In the genomic region with DNA sequence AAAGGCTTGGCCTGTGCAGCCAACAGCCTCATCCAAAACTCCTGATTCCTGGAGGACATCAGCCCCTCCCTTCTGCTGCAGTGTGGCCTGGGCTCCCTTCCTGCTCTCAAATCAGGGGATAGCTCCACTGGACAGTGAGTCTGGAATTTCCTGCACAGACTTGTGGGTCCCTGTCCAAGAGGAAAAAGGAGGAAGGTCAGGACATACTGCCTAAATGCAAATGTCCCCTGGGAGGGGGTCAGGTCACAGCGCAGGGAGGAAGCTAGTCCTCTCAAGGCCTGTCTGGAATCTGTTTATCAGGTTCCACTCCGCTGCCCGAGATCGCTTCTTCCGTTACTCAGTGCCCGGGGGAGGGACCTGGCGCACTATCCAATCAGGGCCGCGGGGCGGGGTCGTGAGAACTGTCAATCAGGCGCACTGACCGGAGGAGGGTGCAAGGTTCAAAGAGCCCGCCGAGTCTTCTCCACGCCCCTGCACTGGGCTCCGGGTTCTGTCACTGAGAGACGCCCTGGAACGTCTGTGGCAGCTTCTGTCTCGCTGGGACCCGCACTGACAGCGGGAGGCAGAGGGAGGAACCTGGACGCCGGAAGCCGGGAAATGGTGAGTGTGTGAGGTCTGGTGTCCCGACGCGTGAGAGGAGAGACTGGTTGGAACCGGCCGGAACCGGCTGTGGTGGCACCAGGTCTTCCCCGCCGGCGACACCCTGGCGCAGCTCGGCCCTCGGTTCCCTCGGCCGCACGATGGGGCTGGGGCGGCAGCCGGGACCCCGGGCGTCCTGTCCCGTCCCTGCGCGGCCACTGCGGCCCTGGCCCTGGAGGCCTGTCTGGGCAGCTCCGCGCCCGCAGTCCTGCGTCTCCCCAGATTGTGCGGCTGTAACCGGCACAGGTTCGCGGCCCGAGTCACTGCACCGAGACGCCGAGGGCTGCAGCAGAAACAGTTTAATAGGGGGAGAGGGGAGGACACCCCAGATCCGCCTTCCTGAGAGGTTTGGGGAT, we compare ENCODE assay signal across 1 cellular context.
TF ChIP-seq lines count a peak whose summit lies in the region.

A gene (plus strand): TSS at position 404 of the 995 bp plus-strand sequence. CDS start 194 bp downstream, at position 598.

TF ChIP-seq in HepG2, 621 proteins besides CTCF, POLR2A, EP300 and RAD21 (continued from another document and continues in another):
- TF ChIP-seq, protein P1, sequence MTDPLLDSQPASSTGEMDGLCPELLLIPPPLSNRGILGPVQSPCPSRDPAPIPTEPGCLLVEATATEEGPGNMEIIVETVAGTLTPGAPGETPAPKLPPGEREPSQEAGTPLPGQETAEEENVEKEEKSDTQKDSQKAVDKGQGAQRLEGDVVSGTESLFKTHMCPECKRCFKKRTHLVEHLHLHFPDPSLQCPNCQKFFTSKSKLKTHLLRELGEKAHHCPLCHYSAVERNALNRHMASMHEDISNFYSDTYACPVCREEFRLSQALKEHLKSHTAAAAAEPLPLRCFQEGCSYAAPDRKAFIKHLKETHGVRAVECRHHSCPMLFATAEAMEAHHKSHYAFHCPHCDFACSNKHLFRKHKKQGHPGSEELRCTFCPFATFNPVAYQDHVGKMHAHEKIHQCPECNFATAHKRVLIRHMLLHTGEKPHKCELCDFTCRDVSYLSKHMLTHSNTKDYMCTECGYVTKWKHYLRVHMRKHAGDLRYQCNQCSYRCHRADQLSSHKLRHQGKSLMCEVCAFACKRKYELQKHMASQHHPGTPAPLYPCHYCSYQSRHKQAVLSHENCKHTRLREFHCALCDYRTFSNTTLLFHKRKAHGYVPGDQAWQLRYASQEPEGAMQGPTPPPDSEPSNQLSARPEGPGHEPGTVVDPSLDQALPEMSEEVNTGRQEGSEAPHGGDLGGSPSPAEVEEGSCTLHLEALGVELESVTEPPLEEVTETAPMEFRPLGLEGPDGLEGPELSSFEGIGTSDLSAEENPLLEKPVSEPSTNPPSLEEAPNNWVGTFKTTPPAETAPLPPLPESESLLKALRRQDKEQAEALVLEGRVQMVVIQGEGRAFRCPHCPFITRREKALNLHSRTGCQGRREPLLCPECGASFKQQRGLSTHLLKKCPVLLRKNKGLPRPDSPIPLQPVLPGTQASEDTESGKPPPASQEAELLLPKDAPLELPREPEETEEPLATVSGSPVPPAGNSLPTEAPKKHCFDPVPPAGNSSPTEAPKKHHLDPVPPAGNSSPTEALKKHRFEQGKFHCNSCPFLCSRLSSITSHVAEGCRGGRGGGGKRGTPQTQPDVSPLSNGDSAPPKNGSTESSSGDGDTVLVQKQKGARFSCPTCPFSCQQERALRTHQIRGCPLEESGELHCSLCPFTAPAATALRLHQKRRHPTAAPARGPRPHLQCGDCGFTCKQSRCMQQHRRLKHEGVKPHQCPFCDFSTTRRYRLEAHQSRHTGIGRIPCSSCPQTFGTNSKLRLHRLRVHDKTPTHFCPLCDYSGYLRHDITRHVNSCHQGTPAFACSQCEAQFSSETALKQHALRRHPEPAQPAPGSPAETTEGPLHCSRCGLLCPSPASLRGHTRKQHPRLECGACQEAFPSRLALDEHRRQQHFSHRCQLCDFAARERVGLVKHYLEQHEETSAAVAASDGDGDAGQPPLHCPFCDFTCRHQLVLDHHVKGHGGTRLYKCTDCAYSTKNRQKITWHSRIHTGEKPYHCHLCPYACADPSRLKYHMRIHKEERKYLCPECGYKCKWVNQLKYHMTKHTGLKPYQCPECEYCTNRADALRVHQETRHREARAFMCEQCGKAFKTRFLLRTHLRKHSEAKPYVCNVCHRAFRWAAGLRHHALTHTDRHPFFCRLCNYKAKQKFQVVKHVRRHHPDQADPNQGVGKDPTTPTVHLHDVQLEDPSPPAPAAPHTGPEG (CRISPR knock-in tag; IDR thresholded peaks at IDR 0.05), result no peak
- TF ChIP-seq RXRA (CRISPR knock-in tag; IDR thresholded peaks at IDR 0.05) (peak; percentile 42; the same call in 1 of the 2 replicates), ZFP82 (CRISPR knock-in tag; IDR thresholded peaks at IDR 0.05; ENCODE audit: borderline replicate concordance) (no peak; the same call in 1 of the 2 replicates), ZNF782 (CRISPR knock-in tag; IDR thresholded peaks at IDR 0.05; ENCODE audit: borderline replicate concordance) (peak; percentile 57; the same call in 1 of the 2 replicates), ZNF879 (CRISPR knock-in tag; IDR thresholded peaks at IDR 0.05) (no peak), FOXC1 (CRISPR knock-in tag; IDR thresholded peaks at IDR 0.05; ENCODE audit: borderline replicate concordance) (no peak), SNAI1 (CRISPR knock-in tag; IDR thresholded peaks at IDR 0.05; ENCODE audit: borderline replicate concordance) (0 out of 2 replicates have a peak, but pooled peaks have one; percentile 32), TGIF2 (CRISPR knock-in tag; IDR thresholded peaks at IDR 0.05) (peak; percentile 89; the same call in 1 of the 2 replicates), ZNF570 (CRISPR knock-in tag; IDR thresholded peaks at IDR 0.05; ENCODE audit: borderline replicate concordance) (no peak), ZSCAN9 (CRISPR knock-in tag; IDR thresholded peaks at IDR 0.05; ENCODE audit: borderline replicate concordance) (0 out of 2 replicates have a peak, but pooled peaks have one; percentile 30), XBP1 (CRISPR knock-in tag; IDR thresholded peaks at IDR 0.05) (no peak), HOXA9 (CRISPR knock-in tag; IDR thresholded peaks at IDR 0.05; ENCODE audit: borderline replicate concordance) (no peak), ZNF446 (CRISPR knock-in tag; IDR thresholded peaks at IDR 0.05) (no peak), SAFB2 (CRISPR knock-in tag; IDR thresholded peaks at IDR 0.05; ENCODE audit: borderline replicate concordance, low read depth) (0 out of 2 replicates have a peak, but pooled peaks have one; percentile 92), ZNF225 (CRISPR knock-in tag; IDR thresholded peaks at IDR 0.05) (no peak), ZSCAN20 (CRISPR knock-in tag; IDR thresholded peaks at IDR 0.05; ENCODE audit: borderline replicate concordance) (no peak), SMAD1 (CRISPR knock-in tag; IDR thresholded peaks at IDR 0.05; ENCODE audit: borderline replicate concordance, low read depth) (no peak), ZNF17 (CRISPR knock-in tag; IDR thresholded peaks at IDR 0.05) (no peak), ZNF282 (IDR thresholded peaks at IDR 0.05; ENCODE audit: partially characterized antibody) (no peak), HNRNPH1 (optimal IDR thresholded peaks at IDR 0.05; ENCODE audit: low read depth, low read length) (no peak), ZNF672 (CRISPR knock-in tag; IDR thresholded peaks at IDR 0.05) (no peak), IRX3 (CRISPR knock-in tag; IDR thresholded peaks at IDR 0.05; ENCODE audit: borderline replicate concordance, low read depth) (0 out of 2 replicates have a peak, but pooled peaks have one; percentile 44), HOXA5 (CRISPR knock-in tag; IDR thresholded peaks at IDR 0.05) (0 out of 2 replicates have a peak, but pooled peaks have one; percentile 60), ZBTB8A (CRISPR knock-in tag; IDR thresholded peaks at IDR 0.05; ENCODE audit: borderline replicate concordance, low read depth) (no peak), ZNF451 (CRISPR knock-in tag; IDR thresholded peaks at IDR 0.05) (no peak; the same call in 1 of the 2 replicates), ZFP62 (CRISPR knock-in tag; IDR thresholded peaks at IDR 0.05) (no peak), TEAD3 (CRISPR knock-in tag; optimal IDR thresholded peaks at IDR 0.05; ENCODE audit: borderline replicate concordance) (peak; percentile 70), ZNF10 (CRISPR knock-in tag; IDR thresholded peaks at IDR 0.05; ENCODE audit: borderline replicate concordance, low read depth) (no peak), MYC (CRISPR knock-in tag; IDR thresholded peaks at IDR 0.05; ENCODE audit: borderline replicate concordance) (peak; percentile 17; the same call in 1 of the 2 replicates), AGO1 (IDR thresholded peaks at IDR 0.05; ENCODE audit: low read depth, low read length, poor library complexity, severe bottlenecking) (no peak), ARNT (IDR thresholded peaks at IDR 0.05) (no peak), MIER2 (CRISPR knock-in tag; IDR thresholded peaks at IDR 0.05) (no peak), ZNF746 (CRISPR knock-in tag; IDR thresholded peaks at IDR 0.05) (no peak), AGO2 (optimal IDR thresholded peaks at IDR 0.05; ENCODE audit: low read depth, low read length) (peak; percentile 61), ZNF674 (CRISPR knock-in tag; IDR thresholded peaks at IDR 0.05; ENCODE audit: low read depth) (no peak), ZNF616 (CRISPR knock-in tag; IDR thresholded peaks at IDR 0.05; ENCODE audit: low read depth) (0 out of 2 replicates have a peak, but pooled peaks have one; percentile 21), XRCC5 (optimal IDR thresholded peaks at IDR 0.05; ENCODE audit: low read length) (peak; percentile 32), ZNF207 (IDR thresholded peaks at IDR 0.05; ENCODE audit: borderline replicate concordance) (no peak), NCOA5 (CRISPR knock-in tag; IDR thresholded peaks at IDR 0.05) (no peak), SP2 (CRISPR knock-in tag; IDR thresholded peaks at IDR 0.05) (peak; percentile 82), GTF3A (CRISPR knock-in tag; conservative IDR thresholded peaks at IDR 0.05) (no peak), ISX (CRISPR knock-in tag; conservative IDR thresholded peaks at IDR 0.05) (no peak), ZNF264 (CRISPR knock-in tag; IDR thresholded peaks at IDR 0.05) (no peak)
- TF ChIP-seq, protein P2, sequence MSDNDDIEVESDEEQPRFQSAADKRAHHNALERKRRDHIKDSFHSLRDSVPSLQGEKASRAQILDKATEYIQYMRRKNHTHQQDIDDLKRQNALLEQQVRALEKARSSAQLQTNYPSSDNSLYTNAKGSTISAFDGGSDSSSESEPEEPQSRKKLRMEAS (IDR thresholded peaks at IDR 0.05), result 0 out of 2 replicates have a peak, but pooled peaks have one; percentile 38
- TF ChIP-seq, protein P3, sequence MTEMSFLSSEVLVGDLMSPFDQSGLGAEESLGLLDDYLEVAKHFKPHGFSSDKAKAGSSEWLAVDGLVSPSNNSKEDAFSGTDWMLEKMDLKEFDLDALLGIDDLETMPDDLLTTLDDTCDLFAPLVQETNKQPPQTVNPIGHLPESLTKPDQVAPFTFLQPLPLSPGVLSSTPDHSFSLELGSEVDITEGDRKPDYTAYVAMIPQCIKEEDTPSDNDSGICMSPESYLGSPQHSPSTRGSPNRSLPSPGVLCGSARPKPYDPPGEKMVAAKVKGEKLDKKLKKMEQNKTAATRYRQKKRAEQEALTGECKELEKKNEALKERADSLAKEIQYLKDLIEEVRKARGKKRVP (CRISPR knock-in tag; IDR thresholded peaks at IDR 0.05), result 0 out of 4 replicates have a peak, but pooled peaks of 1 of the 2 experiments have one; percentile 7
- TF ChIP-seq, protein P4, sequence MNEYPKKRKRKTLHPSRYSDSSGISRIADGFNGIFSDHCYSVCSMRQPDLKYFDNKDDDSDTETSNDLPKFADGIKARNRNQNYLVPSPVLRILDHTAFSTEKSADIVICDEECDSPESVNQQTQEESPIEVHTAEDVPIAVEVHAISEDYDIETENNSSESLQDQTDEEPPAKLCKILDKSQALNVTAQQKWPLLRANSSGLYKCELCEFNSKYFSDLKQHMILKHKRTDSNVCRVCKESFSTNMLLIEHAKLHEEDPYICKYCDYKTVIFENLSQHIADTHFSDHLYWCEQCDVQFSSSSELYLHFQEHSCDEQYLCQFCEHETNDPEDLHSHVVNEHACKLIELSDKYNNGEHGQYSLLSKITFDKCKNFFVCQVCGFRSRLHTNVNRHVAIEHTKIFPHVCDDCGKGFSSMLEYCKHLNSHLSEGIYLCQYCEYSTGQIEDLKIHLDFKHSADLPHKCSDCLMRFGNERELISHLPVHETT (CRISPR knock-in tag; conservative IDR thresholded peaks at IDR 0.05), result 0 out of 2 replicates have a peak, but pooled peaks have one; percentile 25
- TF ChIP-seq, protein P5, sequence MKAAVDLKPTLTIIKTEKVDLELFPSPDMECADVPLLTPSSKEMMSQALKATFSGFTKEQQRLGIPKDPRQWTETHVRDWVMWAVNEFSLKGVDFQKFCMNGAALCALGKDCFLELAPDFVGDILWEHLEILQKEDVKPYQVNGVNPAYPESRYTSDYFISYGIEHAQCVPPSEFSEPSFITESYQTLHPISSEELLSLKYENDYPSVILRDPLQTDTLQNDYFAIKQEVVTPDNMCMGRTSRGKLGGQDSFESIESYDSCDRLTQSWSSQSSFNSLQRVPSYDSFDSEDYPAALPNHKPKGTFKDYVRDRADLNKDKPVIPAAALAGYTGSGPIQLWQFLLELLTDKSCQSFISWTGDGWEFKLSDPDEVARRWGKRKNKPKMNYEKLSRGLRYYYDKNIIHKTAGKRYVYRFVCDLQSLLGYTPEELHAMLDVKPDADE (CRISPR knock-in tag; IDR thresholded peaks at IDR 0.05), result no peak
- TF ChIP-seq, protein P6, sequence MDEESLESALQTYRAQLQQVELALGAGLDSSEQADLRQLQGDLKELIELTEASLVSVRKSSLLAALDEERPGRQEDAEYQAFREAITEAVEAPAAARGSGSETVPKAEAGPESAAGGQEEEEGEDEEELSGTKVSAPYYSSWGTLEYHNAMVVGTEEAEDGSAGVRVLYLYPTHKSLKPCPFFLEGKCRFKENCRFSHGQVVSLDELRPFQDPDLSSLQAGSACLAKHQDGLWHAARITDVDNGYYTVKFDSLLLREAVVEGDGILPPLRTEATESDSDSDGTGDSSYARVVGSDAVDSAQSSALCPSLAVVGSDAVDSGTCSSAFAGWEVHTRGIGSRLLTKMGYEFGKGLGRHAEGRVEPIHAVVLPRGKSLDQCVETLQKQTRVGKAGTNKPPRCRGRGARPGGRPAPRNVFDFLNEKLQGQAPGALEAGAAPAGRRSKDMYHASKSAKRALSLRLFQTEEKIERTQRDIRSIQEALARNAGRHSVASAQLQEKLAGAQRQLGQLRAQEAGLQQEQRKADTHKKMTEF (CRISPR knock-in tag; IDR thresholded peaks at IDR 0.05), result peak; percentile 58
- TF ChIP-seq, protein P7, sequence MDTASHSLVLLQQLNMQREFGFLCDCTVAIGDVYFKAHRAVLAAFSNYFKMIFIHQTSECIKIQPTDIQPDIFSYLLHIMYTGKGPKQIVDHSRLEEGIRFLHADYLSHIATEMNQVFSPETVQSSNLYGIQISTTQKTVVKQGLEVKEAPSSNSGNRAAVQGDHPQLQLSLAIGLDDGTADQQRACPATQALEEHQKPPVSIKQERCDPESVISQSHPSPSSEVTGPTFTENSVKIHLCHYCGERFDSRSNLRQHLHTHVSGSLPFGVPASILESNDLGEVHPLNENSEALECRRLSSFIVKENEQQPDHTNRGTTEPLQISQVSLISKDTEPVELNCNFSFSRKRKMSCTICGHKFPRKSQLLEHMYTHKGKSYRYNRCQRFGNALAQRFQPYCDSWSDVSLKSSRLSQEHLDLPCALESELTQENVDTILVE (CRISPR knock-in tag; IDR thresholded peaks at IDR 0.05), result no peak; the same call in 1 of the 2 replicates
- TF ChIP-seq, protein P8, sequence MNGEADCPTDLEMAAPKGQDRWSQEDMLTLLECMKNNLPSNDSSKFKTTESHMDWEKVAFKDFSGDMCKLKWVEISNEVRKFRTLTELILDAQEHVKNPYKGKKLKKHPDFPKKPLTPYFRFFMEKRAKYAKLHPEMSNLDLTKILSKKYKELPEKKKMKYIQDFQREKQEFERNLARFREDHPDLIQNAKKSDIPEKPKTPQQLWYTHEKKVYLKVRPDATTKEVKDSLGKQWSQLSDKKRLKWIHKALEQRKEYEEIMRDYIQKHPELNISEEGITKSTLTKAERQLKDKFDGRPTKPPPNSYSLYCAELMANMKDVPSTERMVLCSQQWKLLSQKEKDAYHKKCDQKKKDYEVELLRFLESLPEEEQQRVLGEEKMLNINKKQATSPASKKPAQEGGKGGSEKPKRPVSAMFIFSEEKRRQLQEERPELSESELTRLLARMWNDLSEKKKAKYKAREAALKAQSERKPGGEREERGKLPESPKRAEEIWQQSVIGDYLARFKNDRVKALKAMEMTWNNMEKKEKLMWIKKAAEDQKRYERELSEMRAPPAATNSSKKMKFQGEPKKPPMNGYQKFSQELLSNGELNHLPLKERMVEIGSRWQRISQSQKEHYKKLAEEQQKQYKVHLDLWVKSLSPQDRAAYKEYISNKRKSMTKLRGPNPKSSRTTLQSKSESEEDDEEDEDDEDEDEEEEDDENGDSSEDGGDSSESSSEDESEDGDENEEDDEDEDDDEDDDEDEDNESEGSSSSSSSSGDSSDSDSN (CRISPR knock-in tag; IDR thresholded peaks at IDR 0.05), result peak; percentile 76; the same call in 1 of the 2 replicates
